ENCODE assay signal across 1 cellular context in the genomic region with DNA sequence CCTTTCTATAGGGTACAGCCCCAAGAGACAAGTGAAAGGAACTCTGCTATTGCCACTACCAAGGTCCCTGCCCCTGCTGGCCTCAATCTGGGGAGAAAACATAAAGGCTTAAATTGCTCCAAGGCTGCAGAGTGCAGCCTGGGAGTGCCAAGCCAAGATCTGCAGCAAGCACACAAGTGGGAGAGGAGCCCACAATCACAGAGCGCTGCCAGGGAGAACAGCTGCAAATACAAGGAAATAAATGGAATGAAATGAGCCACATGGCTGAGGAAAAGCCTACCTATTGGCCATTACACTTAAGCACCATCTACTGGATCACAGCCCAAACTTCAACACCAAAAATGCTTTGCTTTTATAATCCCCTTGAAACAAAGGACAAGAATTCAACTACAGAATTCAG.
TF ChIP-seq lines count a peak whose summit lies in the region.

No MANE protein-coding gene starts in this region.

TF ChIP-seq in H1, 55 proteins besides CTCF, POLR2A, EP300 and RAD21:
- TF ChIP-seq, protein P1, sequence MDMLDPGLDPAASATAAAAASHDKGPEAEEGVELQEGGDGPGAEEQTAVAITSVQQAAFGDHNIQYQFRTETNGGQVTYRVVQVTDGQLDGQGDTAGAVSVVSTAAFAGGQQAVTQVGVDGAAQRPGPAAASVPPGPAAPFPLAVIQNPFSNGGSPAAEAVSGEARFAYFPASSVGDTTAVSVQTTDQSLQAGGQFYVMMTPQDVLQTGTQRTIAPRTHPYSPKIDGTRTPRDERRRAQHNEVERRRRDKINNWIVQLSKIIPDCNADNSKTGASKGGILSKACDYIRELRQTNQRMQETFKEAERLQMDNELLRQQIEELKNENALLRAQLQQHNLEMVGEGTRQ (IDR thresholded peaks at IDR 0.05; ENCODE audit: low read length) = no peak
